33 cellular contexts compared by ENCODE assay signal in genomic region chr7:19210883-19211282, GRCh38.
"Had no signal": no experiment of that assay in that cellular context is flagged by ENCODE, and none has a peak within 500 bp of the region (broad histone marks: within the 10 kb centered on the region; RNA-seq: fewer than 3 reads in every experiment).

No MANE protein-coding gene starts in this region.

- H3K9me3 ChIP-seq: gastroesophageal sphincter, right atrium auricular region, thyroid gland, upper lobe of left lung, vagina had no signal

- H3K9ac ChIP-seq: neural progenitor cell had no signal

- DNase-seq: activated CD4-positive, alpha-beta memory T cell treated with anti-CD3 and anti-CD28 coated beads for 36 hours; activated CD4-positive, alpha-beta T cell treated with anti-CD3 and anti-CD28 coated beads, Interleukin-2, amount 10 ng/mL, durations not matched to agents 24 days and 14 days; activated CD8-positive, alpha-beta memory T cell treated with anti-CD3 and anti-CD28 coated beads, Interleukin-2, amount 50 U/mL, for 4 hours; activated gamma-delta T cell; activated naive CD4-positive, alpha-beta T cell treated with anti-CD3 and anti-CD28 coated beads, Interleukin-2, amount 50 U/mL, for 16 hours; activated T-cell treated with anti-CD3 and anti-CD28 coated beads, Interleukin-2, amount 50 U/mL, for 1 hour; amniotic stem cell; brain microvascular endothelial cell; effector memory CD8-positive, alpha-beta T cell; erythroblast; head of caudate nucleus; hypothalamus; immature natural killer cell; kidney; left colon; mammary epithelial cell; midbrain; naive thymus-derived CD8-positive, alpha-beta T cell; occipital lobe; stimulated activated CD4-positive, alpha-beta T cell treated with anti-CD3 and anti-CD28 coated beads, Interleukin-15, amount 100 ng/mL, for 24 hours; stimulated activated CD4-positive, alpha-beta T cell treated with anti-CD3 and anti-CD28 coated beads, Interleukin-2, amount 100 ng/mL, for 24 hours; stimulated activated naive B cell treated with anti-CD40 and anti-IgM and Interleukin-4, amounts not matched to agents 10 μg/mL and 1 μg/mL and 100 μg/mL, for 72 hours; stomach; T-helper 9 cell; thyroid gland; upper lobe of left lung; WERI-Rb-1 had no signal

- H2AFZ ChIP-seq: neural progenitor cell had no signal

- H3K4me2 ChIP-seq: neural progenitor cell had no signal

- H3K36me3 ChIP-seq: brain microvascular endothelial cell, gastroesophageal sphincter, neural progenitor cell, right atrium auricular region, stomach, thyroid gland, upper lobe of left lung, vagina, WERI-Rb-1 had no signal

- ATAC-seq: activated CD4-positive, CD25-positive, alpha-beta regulatory T cell treated with anti-CD3 and anti-CD28 coated beads, Interleukin-2, amount 50 U/mL, for 24 hours; effector memory CD8-positive, alpha-beta T cell; gastroesophageal sphincter; left colon; naive thymus-derived CD8-positive, alpha-beta T cell; stimulated activated naive B cell treated with anti-CD40 and anti-IgM and Interleukin-4, amounts not matched to agents 10 μg/mL and 1 μg/mL and 100 μg/mL, for 72 hours had no signal

- H3K4me3 ChIP-seq: coronary artery, gastroesophageal sphincter, neural progenitor cell, right atrium auricular region, stomach, thyroid gland, upper lobe of left lung, vagina had no signal

- H3K27me3 ChIP-seq: brain microvascular endothelial cell, gastroesophageal sphincter, neural progenitor cell, right atrium auricular region, stomach, thyroid gland, upper lobe of left lung, vagina had no signal

- H3K4me1 ChIP-seq: gastroesophageal sphincter, neural progenitor cell, right atrium auricular region, thyroid gland, upper lobe of left lung, vagina had no signal
